In genomic region chr5:1074816-1075554, GRCh38 we compare ENCODE assay signal across 1 cellular context.
TF ChIP-seq lines count a peak whose summit lies in the region.

No MANE protein-coding gene starts in this region.

TF ChIP-seq in H1, 55 proteins besides CTCF, POLR2A, EP300 and RAD21:
- no peak for TF ChIP-seq MAFK (IDR thresholded peaks at IDR 0.05; ENCODE audit: low read depth, low read length)
- no peak for TF ChIP-seq TAF7 (optimal IDR thresholded peaks at IDR 0.05; ENCODE audit: borderline replicate concordance, low read depth, low read length)
